Comparison of ENCODE assay signal across 16 cellular contexts in genomic region chr2:128169933-128170709, GRCh38.
"Had no signal": no experiment of that assay in that cellular context is flagged by ENCODE, and none has a peak within 500 bp of the region (broad histone marks: within the 10 kb centered on the region; RNA-seq: fewer than 3 reads in every experiment).

No MANE protein-coding gene starts in this region.

- H3K27me3 ChIP-seq: adrenal gland, cardiac muscle cell, colonic mucosa had no signal

- H3K27me3 Mint-ChIP-seq: activated CD4-positive, alpha-beta memory T cell treated with anti-CD3 and anti-CD28 coated beads, Interleukin-2, amount 10 ng/mL, durations not matched to agents 7 days and 5 days; T-helper 17 cell had no signal

- H3K4me1 Mint-ChIP-seq: immature natural killer cell; mesothelial cell of epicardium; stimulated activated effector memory CD8-positive, alpha-beta T cell treated with anti-CD3 and anti-CD28 coated beads, Interleukin-12 subunit alpha, Interleukin-12 subunit beta, amount 100 ng/mL, for 72 hours had no signal

- H3K79me2 ChIP-seq: parathyroid adenoma had no signal

- H3K9me3 ChIP-seq: adrenal gland, colonic mucosa had no signal

- H3K4me3 ChIP-seq: adrenal gland, cardiac muscle cell, colonic mucosa, lung had no signal

- H3K4me1 ChIP-seq: colonic mucosa, parathyroid adenoma had no signal

- H3K27ac ChIP-seq: adrenal gland, cardiac muscle cell, colonic mucosa, parathyroid adenoma had no signal

- H3K9ac ChIP-seq: parathyroid adenoma had no signal

- H3K4me3 Mint-ChIP-seq: activated CD4-positive, alpha-beta memory T cell treated with anti-CD3 and anti-CD28 coated beads, Interleukin-2, amount 10 ng/mL, durations not matched to agents 7 days and 5 days; activated naive CD4-positive, alpha-beta T cell treated with anti-CD3 and anti-CD28 coated beads for 36 hours; immature natural killer cell; mesothelial cell of epicardium; stimulated activated effector memory CD8-positive, alpha-beta T cell treated with anti-CD3 and anti-CD28 coated beads, Interleukin-12 subunit alpha, Interleukin-12 subunit beta, amount 100 ng/mL, for 72 hours; T-helper 17 cell had no signal

- DNase-seq: activated CD4-positive, alpha-beta memory T cell treated with anti-CD3 and anti-CD28 coated beads, Interleukin-2, amount 10 ng/mL, durations not matched to agents 7 days and 5 days; activated CD4-positive, alpha-beta T cell treated with anti-CD3 and anti-CD28 coated beads for 4 hours; activated CD8-positive, alpha-beta memory T cell treated with anti-CD3 and anti-CD28 coated beads, Interleukin-2, amount 50 U/mL, for 4 hours; activated naive CD4-positive, alpha-beta T cell treated with anti-CD3 and anti-CD28 coated beads for 36 hours; adrenal gland; colonic mucosa; effector CD4-positive, alpha-beta T cell; foreskin melanocyte; head of caudate nucleus; immature natural killer cell; T-helper 17 cell had no signal

- H2AFZ ChIP-seq: parathyroid adenoma had no signal

- ATAC-seq: stimulated activated effector memory CD8-positive, alpha-beta T cell treated with anti-CD3 and anti-CD28 coated beads, Interleukin-12 subunit alpha, Interleukin-12 subunit beta, amount 100 ng/mL, for 72 hours; T-helper 17 cell had no signal

- H3K9me3 Mint-ChIP-seq: activated CD4-positive, alpha-beta memory T cell treated with anti-CD3 and anti-CD28 coated beads, Interleukin-2, amount 10 ng/mL, durations not matched to agents 7 days and 5 days; activated naive CD4-positive, alpha-beta T cell treated with anti-CD3 and anti-CD28 coated beads for 36 hours; immature natural killer cell; mesothelial cell of epicardium; stimulated activated effector memory CD8-positive, alpha-beta T cell treated with anti-CD3 and anti-CD28 coated beads, Interleukin-12 subunit alpha, Interleukin-12 subunit beta, amount 100 ng/mL, for 72 hours had no signal

- H3K36me3 ChIP-seq: colonic mucosa had no signal

- H3K27ac Mint-ChIP-seq: activated CD4-positive, alpha-beta memory T cell treated with anti-CD3 and anti-CD28 coated beads, Interleukin-2, amount 10 ng/mL, durations not matched to agents 7 days and 5 days; activated naive CD4-positive, alpha-beta T cell treated with anti-CD3 and anti-CD28 coated beads for 36 hours; mesothelial cell of epicardium; stimulated activated effector memory CD8-positive, alpha-beta T cell treated with anti-CD3 and anti-CD28 coated beads, Interleukin-12 subunit alpha, Interleukin-12 subunit beta, amount 100 ng/mL, for 72 hours; T-helper 17 cell had no signal
